20 cellular contexts compared by ENCODE assay signal in the genomic region with DNA sequence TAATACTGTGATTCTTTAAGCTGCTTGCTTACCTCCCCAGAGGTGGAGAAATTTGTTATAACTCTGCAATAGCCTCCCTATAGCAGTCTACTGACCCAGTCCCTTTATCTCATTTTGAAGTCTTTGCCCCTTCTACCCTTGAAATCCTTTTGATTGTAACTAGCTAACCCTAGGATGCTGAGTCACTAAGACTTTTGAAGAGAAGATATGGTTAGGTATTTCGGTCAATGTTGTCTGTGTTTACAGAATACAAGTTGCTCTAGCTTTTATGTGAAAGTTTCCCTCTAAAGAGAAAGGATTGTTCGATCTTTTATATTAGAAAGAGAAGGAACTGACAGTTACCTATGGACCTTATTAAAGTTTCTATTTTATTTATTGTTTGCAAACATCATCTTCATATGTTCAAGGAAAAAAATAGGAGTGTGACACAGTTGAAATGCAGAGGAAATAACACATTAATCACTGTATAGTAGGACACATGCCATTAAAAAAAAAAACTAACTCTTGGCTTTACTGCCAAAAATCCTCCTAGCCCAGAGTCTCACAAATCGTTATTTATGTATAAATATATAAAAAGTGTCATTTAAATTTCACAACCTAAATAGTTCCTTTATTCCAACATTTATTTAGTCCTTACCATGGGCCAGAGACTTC. TPM values are rescaled to one million over a fixed set of nuclear protein-coding genes. Genes with fewer than 3 reads are reported as not detected.
DNase-seq lines count a peak whose midpoint lies in the region; ATAC-seq and TF ChIP-seq lines count a peak whose summit lies in the region.
"Had no signal": no experiment of that assay in that cellular context is flagged by ENCODE, and none has a peak within 500 bp of the region (broad histone marks: within the 10 kb centered on the region; RNA-seq: fewer than 3 reads in every experiment).

No MANE protein-coding gene starts in this region.

- H2BK15ac ChIP-seq in mesendoderm (replicated peaks; ENCODE audit: low read depth) = no peak overlapping the region

- TF ChIP-seq POLR2A in NB4 (IDR thresholded peaks at IDR 0.05; ENCODE audit: extremely low read depth, insufficient read length) = no peak

- TF ChIP-seq CTCF in NB4 (IDR thresholded peaks at IDR 0.05; ENCODE audit: low read depth, low read length) (no peak), neural crest cell (conservative IDR thresholded peaks at IDR 0.05) (no peak)

- no peaks in the 10 kb centered on the region for H3K9me3 Mint-ChIP-seq in activated CD4-positive, alpha-beta memory T cell treated with anti-CD3 and anti-CD28 coated beads, Interleukin-2, amount 10 ng/mL, durations not matched to agents 7 days and 5 days
- no peaks in the 10 kb centered on the region for H3K9me3 Mint-ChIP-seq in activated CD4-positive, alpha-beta memory T cell treated with anti-CD3 and anti-CD28 coated beads for 36 hours
- H3K9me3 Mint-ChIP-seq in central memory CD8-positive, alpha-beta T cell = no peaks in the 10 kb centered on the region
- H3K9me3 Mint-ChIP-seq in neural crest cell = no peaks in the 10 kb centered on the region
- H3K9me3 Mint-ChIP-seq: dendritic cell treated with granulocyte-macrophage colony-stimulating factor and Interleukin-4, amounts not matched to agents 40 ng/mL and 50 ng/mL, for 4 days had no signal

- no peak overlapping the region for H3K56ac ChIP-seq in mesendoderm (ENCODE audit: low read length)

- H3K4me3 Mint-ChIP-seq in activated CD4-positive, alpha-beta memory T cell treated with anti-CD3 and anti-CD28 coated beads, Interleukin-2, amount 10 ng/mL, durations not matched to agents 7 days and 5 days = peak overlapping the region; percentile 12
- H3K4me3 Mint-ChIP-seq in activated CD4-positive, alpha-beta memory T cell treated with anti-CD3 and anti-CD28 coated beads for 36 hours = no peak overlapping the region
- H3K4me3 Mint-ChIP-seq in central memory CD8-positive, alpha-beta T cell = peak overlapping the region; percentile 14
- H3K4me3 Mint-ChIP-seq in neural crest cell = peak overlapping the region; percentile 34
- H3K4me3 Mint-ChIP-seq: dendritic cell treated with granulocyte-macrophage colony-stimulating factor and Interleukin-4, amounts not matched to agents 40 ng/mL and 50 ng/mL, for 4 days had no signal

- no peaks in the 10 kb centered on the region for H3K27me3 ChIP-seq in mesendoderm (ENCODE audit: insufficient read depth, low read length, poor library complexity)
- H3K27me3 ChIP-seq: esophagus muscularis mucosa had no signal

- POLR2A ChIA-PET in activated CD4-positive, alpha-beta memory T cell treated with anti-CD3 and anti-CD28 coated beads, Interleukin-2, amount 10 ng/mL, durations not matched to agents 7 days and 5 days (lab: Charles Lee) = interaction anchor here (1.2 kb wide), 1 partner anchor 12 kb away, joined by 3 read pairs; a partner anchor contains a TSS
- POLR2A ChIA-PET in activated CD4-positive, alpha-beta memory T cell treated with anti-CD3 and anti-CD28 coated beads for 36 hours (lab: Charles Lee) = no interaction called here

- no peak overlapping the region for H4K8ac ChIP-seq in mesendoderm (ENCODE audit: low read depth, low read length)

- no peak overlapping the region for H4K5ac ChIP-seq in mesendoderm (ENCODE audit: low read length)

- H3K4me1 ChIP-seq in mesendoderm (ENCODE audit: control insufficient read depth, low read depth, low read length) = no peaks in the 10 kb centered on the region

- H3K4me1 Mint-ChIP-seq in activated CD4-positive, alpha-beta memory T cell treated with anti-CD3 and anti-CD28 coated beads, Interleukin-2, amount 10 ng/mL, durations not matched to agents 7 days and 5 days = peaks cover 39% of the 10 kb centered on the region
- H3K4me1 Mint-ChIP-seq in activated CD4-positive, alpha-beta memory T cell treated with anti-CD3 and anti-CD28 coated beads for 36 hours (ENCODE audit: low read depth) = peaks cover 32% of the 10 kb centered on the region
- H3K4me1 Mint-ChIP-seq in central memory CD8-positive, alpha-beta T cell = peaks cover 28% of the 10 kb centered on the region
- peaks cover 11% of the 10 kb centered on the region for H3K4me1 Mint-ChIP-seq in neural crest cell

- H3K4me2 ChIP-seq in mesendoderm (ENCODE audit: low read length) = no peak overlapping the region

- ATAC-seq in central memory CD8-positive, alpha-beta T cell (replicated peaks; ENCODE audit: extremely low read depth, poor library complexity, severe bottlenecking) = no peak

- H2BK120ac ChIP-seq in mesendoderm (ENCODE audit: low read depth, low read length) = no peak overlapping the region

- no peak overlapping the region for H3K23ac ChIP-seq in mesendoderm (ENCODE audit: low read length)

- H3K79me2 ChIP-seq in mesendoderm (ENCODE audit: control insufficient read depth, insufficient read depth, low read length) = peaks cover 3% of the 10 kb centered on the region

- WGBS in mesendoderm (ENCODE audit: extremely low coverage, insufficient coverage, low lambda C conversion rate) = no CpG with 5 or more reads among the region's 3 CpGs

- H3K4ac ChIP-seq in mesendoderm (ENCODE audit: low read depth, low read length) = no peak overlapping the region

- H3K4me3 ChIP-seq in NB4 (ENCODE audit: low read depth, low read length) (peak overlapping the region; percentile 39), mesendoderm (ENCODE audit: low read length) (no peak overlapping the region)
- H3K4me3 ChIP-seq: esophagus muscularis mucosa, thoracic aorta had no signal

- H3K18ac ChIP-seq in mesendoderm (ENCODE audit: low read length) = no peak overlapping the region

- intact Hi-C loops in activated CD4-positive, alpha-beta memory T cell treated with anti-CD3 and anti-CD28 coated beads for 36 hours (cut with micrococcal nuclease) = no loop called here

- DNase-seq in activated CD4-positive, alpha-beta memory T cell treated with anti-CD3 and anti-CD28 coated beads, Interleukin-2, amount 10 ng/mL, durations not matched to agents 7 days and 5 days = no peak
- DNase-seq in activated CD4-positive, alpha-beta memory T cell treated with anti-CD3 and anti-CD28 coated beads for 36 hours = no peak
- DNase-seq in NB4 (ENCODE audit: low read depth) = no peak
- no peak for DNase-seq in central memory CD8-positive, alpha-beta T cell (ENCODE audit: low spot score in 2 of 2)
- no peak for DNase-seq in neural crest cell (ENCODE audit: low read depth, low spot score)
- DNase-seq in EL = no peak
- no peak for DNase-seq in SW480 (ENCODE audit: low spot score)
- DNase-seq in mesendoderm = no peak
- DNase-seq: activated CD4-positive, alpha-beta T cell treated with anti-CD3 and anti-CD28 coated beads, Interleukin-2, amount 50 U/mL, for 4 hours; DMS153; NCI-H748 treated with DMSO at 0.1 percent for 48 hours; stimulated activated CD4-positive, alpha-beta T cell treated with anti-CD3 and anti-CD28 coated beads, Interleukin-1b, Interleukin-23, amount 100 ng/mL, for 48 hours had no signal

- no peak overlapping the region for H2AK5ac ChIP-seq in mesendoderm (ENCODE audit: low read length)

- H3K36me3 ChIP-seq in mesendoderm (ENCODE audit: control insufficient read depth, insufficient read depth, low read length) = peaks cover 3% of the 10 kb centered on the region

- H3K9ac ChIP-seq in mesendoderm (ENCODE audit: low read length) = no peak overlapping the region

- no peak overlapping the region for H3K27ac Mint-ChIP-seq in activated CD4-positive, alpha-beta memory T cell treated with anti-CD3 and anti-CD28 coated beads, Interleukin-2, amount 10 ng/mL, durations not matched to agents 7 days and 5 days
- no peak overlapping the region for H3K27ac Mint-ChIP-seq in activated CD4-positive, alpha-beta memory T cell treated with anti-CD3 and anti-CD28 coated beads for 36 hours
- peak overlapping the region; percentile 11 for H3K27ac Mint-ChIP-seq in central memory CD8-positive, alpha-beta T cell (ENCODE audit: low read depth)
- H3K27ac Mint-ChIP-seq in neural crest cell (ENCODE audit: unreplicated experiment) = no peak overlapping the region
- H3K27ac Mint-ChIP-seq: dendritic cell treated with granulocyte-macrophage colony-stimulating factor and Interleukin-4, amounts not matched to agents 40 ng/mL and 50 ng/mL, for 4 days had no signal

- H3K27me3 Mint-ChIP-seq in activated CD4-positive, alpha-beta memory T cell treated with anti-CD3 and anti-CD28 coated beads, Interleukin-2, amount 10 ng/mL, durations not matched to agents 7 days and 5 days = no peaks in the 10 kb centered on the region
- H3K27me3 Mint-ChIP-seq in activated CD4-positive, alpha-beta memory T cell treated with anti-CD3 and anti-CD28 coated beads for 36 hours = peaks cover 6% of the 10 kb centered on the region
- H3K27me3 Mint-ChIP-seq in central memory CD8-positive, alpha-beta T cell = no peaks in the 10 kb centered on the region
- H3K27me3 Mint-ChIP-seq in neural crest cell (ENCODE audit: low read depth) = no peaks in the 10 kb centered on the region

- H2BK5ac ChIP-seq in mesendoderm (ENCODE audit: low read length) = no peak overlapping the region

- H3K36me3 Mint-ChIP-seq in activated CD4-positive, alpha-beta memory T cell treated with anti-CD3 and anti-CD28 coated beads, Interleukin-2, amount 10 ng/mL, durations not matched to agents 7 days and 5 days (ENCODE audit: low read depth) = peaks cover 49% of the 10 kb centered on the region
- peaks cover 26% of the 10 kb centered on the region for H3K36me3 Mint-ChIP-seq in activated CD4-positive, alpha-beta memory T cell treated with anti-CD3 and anti-CD28 coated beads for 36 hours
- peaks cover 27% of the 10 kb centered on the region for H3K36me3 Mint-ChIP-seq in central memory CD8-positive, alpha-beta T cell (ENCODE audit: insufficient read depth)
- H3K36me3 Mint-ChIP-seq in neural crest cell (ENCODE audit: low read depth) = peaks cover 5% of the 10 kb centered on the region

- CTCF ChIA-PET in activated CD4-positive, alpha-beta memory T cell treated with anti-CD3 and anti-CD28 coated beads, Interleukin-2, amount 10 ng/mL, durations not matched to agents 7 days and 5 days (lab: Charles Lee) = no interaction called here
- CTCF ChIA-PET in activated CD4-positive, alpha-beta memory T cell treated with anti-CD3 and anti-CD28 coated beads for 36 hours (lab: Charles Lee) = no interaction called here

- no peak overlapping the region for H3K27ac ChIP-seq in mesendoderm (ENCODE audit: low read depth, low read length)
- H3K27ac ChIP-seq: esophagus muscularis mucosa, RWPE1, thoracic aorta had no signal

- peaks cover 4% of the 10 kb centered on the region for H3K79me1 ChIP-seq in mesendoderm (ENCODE audit: low read length)

RNA-seq across cellular contexts. Expression of a gene that starts 3.1 kb away (rescaled TPM):
- total RNA-seq in activated CD4-positive, alpha-beta memory T cell treated with anti-CD3 and anti-CD28 coated beads, Interleukin-2, amount 10 ng/mL, durations not matched to agents 7 days and 5 days = 10 to 100 TPM; 14.0 to 15.5 TPM
- 1 to 10 TPM; 8.2 to 8.3 TPM for total RNA-seq in activated CD4-positive, alpha-beta memory T cell treated with anti-CD3 and anti-CD28 coated beads for 36 hours
- 7.1 and 7.7 TPM in 2 replicates for total RNA-seq in neural crest cell
- 10.4 TPM for polyA plus RNA-seq in mesendoderm (2013, experiment 1 of 2)
- polyA plus RNA-seq in mesendoderm (2013, experiment 2 of 2) = 10.0 TPM

RNA-seq across cellular contexts. Expression of a gene that starts 12.4 kb away (rescaled TPM):
- total RNA-seq in activated CD4-positive, alpha-beta memory T cell treated with anti-CD3 and anti-CD28 coated beads, Interleukin-2, amount 10 ng/mL, durations not matched to agents 7 days and 5 days = 10 to 100 TPM in 1 of 2 experiments, 1 to 10 TPM in 1; 7.8 to 11.5 TPM
- total RNA-seq in activated CD4-positive, alpha-beta memory T cell treated with anti-CD3 and anti-CD28 coated beads for 36 hours = 10 to 100 TPM; 20.1 to 22.9 TPM
- total RNA-seq in neural crest cell = 14.9 and 17.4 TPM in 2 replicates
- 24.3 TPM for polyA plus RNA-seq in mesendoderm (2013, experiment 1 of 2)
- 25.5 TPM for polyA plus RNA-seq in mesendoderm (2013, experiment 2 of 2)

RNA-seq across cellular contexts. Expression of a gene that starts 13.7 kb away (rescaled TPM):
- not detected for total RNA-seq in activated CD4-positive, alpha-beta memory T cell treated with anti-CD3 and anti-CD28 coated beads, Interleukin-2, amount 10 ng/mL, durations not matched to agents 7 days and 5 days
- not detected for total RNA-seq in activated CD4-positive, alpha-beta memory T cell treated with anti-CD3 and anti-CD28 coated beads for 36 hours
- total RNA-seq in neural crest cell = 1.4 and 2.3 TPM in 2 replicates
- polyA plus RNA-seq in mesendoderm (2013, experiment 1 of 2) = 11.5 TPM
- polyA plus RNA-seq in mesendoderm (2013, experiment 2 of 2) = 13.2 TPM
- total RNA-seq: T-helper 1 cell treated with Interleukin-12 subunit alpha and Interleukin-12 subunit beta and Interleukin-4 antibody, amounts not matched to agents 30 ng/mL and 1 ng/mL, for 36 hours; thoracic aorta had no signal
- polyA plus RNA-seq: AG04450 had no signal

RNA-seq across cellular contexts. Expression of a gene that starts 55.3 kb away (rescaled TPM):
- not detected for total RNA-seq in activated CD4-positive, alpha-beta memory T cell treated with anti-CD3 and anti-CD28 coated beads, Interleukin-2, amount 10 ng/mL, durations not matched to agents 7 days and 5 days
- total RNA-seq in activated CD4-positive, alpha-beta memory T cell treated with anti-CD3 and anti-CD28 coated beads for 36 hours = not detected
- not detected in 2 replicates for total RNA-seq in neural crest cell
- polyA plus RNA-seq in mesendoderm (2013, experiment 1 of 2) = not detected
- not detected for polyA plus RNA-seq in mesendoderm (2013, experiment 2 of 2)
- total RNA-seq: liver; T-helper 1 cell treated with Interleukin-12 subunit alpha and Interleukin-12 subunit beta and Interleukin-4 antibody, amounts not matched to agents 30 ng/mL and 1 ng/mL, for 36 hours; thoracic aorta had no signal
- polyA plus RNA-seq: AG04450, liver, neural cell had no signal

RNA-seq across cellular contexts. Expression of a gene that starts 57.5 kb away (rescaled TPM):
- not detected for total RNA-seq in activated CD4-positive, alpha-beta memory T cell treated with anti-CD3 and anti-CD28 coated beads, Interleukin-2, amount 10 ng/mL, durations not matched to agents 7 days and 5 days
- not detected for total RNA-seq in activated CD4-positive, alpha-beta memory T cell treated with anti-CD3 and anti-CD28 coated beads for 36 hours
- not detected in 2 replicates for total RNA-seq in neural crest cell
- polyA plus RNA-seq in mesendoderm (2013, experiment 1 of 2) = not detected
- polyA plus RNA-seq in mesendoderm (2013, experiment 2 of 2) = not detected
- total RNA-seq: esophagus muscularis mucosa; liver; T-helper 1 cell treated with Interleukin-12 subunit alpha and Interleukin-12 subunit beta and Interleukin-4 antibody, amounts not matched to agents 30 ng/mL and 1 ng/mL, for 36 hours; thoracic aorta had no signal
- polyA plus RNA-seq: AG04450, liver, neural cell had no signal
